In the genomic region with DNA sequence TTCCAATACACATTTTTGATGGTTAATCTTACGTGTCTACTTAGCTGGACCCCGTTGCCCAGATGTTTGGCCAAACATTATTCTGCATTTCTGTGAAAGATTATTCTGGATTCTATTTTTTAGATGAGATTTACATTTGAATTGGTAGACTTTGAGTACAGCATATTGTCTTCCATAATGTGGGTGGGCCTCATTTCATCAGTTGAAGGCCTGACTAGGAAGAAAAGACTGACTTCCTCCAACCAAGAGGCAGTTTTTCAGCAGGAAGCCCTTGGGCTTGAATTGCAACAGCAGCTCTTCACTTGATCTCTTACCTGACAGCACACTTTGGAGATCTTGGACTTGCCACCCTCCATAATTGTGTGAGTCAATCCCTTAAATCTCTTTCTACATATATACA, we compare ENCODE assay signal across 5 cellular contexts.
"Had no signal": no experiment of that assay in that cellular context is flagged by ENCODE, and none has a peak within 500 bp of the region (broad histone marks: within the 10 kb centered on the region; RNA-seq: fewer than 3 reads in every experiment).

No MANE protein-coding gene starts in this region.

- DNase-seq: GM23248, GOT3, H7, IMR-90, KBM-7 had no signal
